Comparison of ENCODE assay signal across 11 cellular contexts in the genomic region with DNA sequence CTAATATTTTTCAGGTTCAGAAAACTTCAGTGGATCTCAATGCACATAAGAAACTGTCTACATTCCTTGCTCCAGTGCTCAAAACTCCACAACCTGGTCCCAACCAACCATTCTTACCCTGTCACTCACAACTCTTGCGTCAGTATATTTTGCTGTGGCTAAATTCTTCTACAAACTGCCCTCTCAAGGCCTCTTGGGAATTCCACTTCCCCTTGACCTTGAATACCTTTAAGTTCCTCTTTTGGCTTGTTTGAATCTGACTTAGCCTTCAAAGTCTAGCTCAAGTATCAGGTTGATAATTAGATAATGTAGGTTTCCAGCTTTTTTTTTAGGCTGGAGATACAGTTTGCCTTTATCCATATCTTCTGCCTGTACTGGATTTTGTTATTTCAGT.
A peak's percentile ranks its signal among the peaks of the same experiment; 100 is the strongest.
DNase-seq lines count a peak whose midpoint lies in the region; ATAC-seq and TF ChIP-seq lines count a peak whose summit lies in the region.
"Had no signal": no experiment of that assay in that cellular context is flagged by ENCODE, and none has a peak within 500 bp of the region (broad histone marks: within the 10 kb centered on the region; RNA-seq: fewer than 3 reads in every experiment).

No MANE protein-coding gene starts in this region.

- H3K9me3 Mint-ChIP-seq in progenitor cell of endocrine pancreas (ENCODE audit: low read depth), result no peaks in the 10 kb centered on the region

- no peak for TF ChIP-seq CTCF in GM12865 (IDR thresholded peaks at IDR 0.05; ENCODE audit: insufficient read depth, low read depth, low read length, missing control alignments)
- no peak for TF ChIP-seq CTCF in choroid plexus epithelial cell (conservative IDR thresholded peaks at IDR 0.05; ENCODE audit: low read depth, low read length)
- no peak for TF ChIP-seq CTCF in progenitor cell of endocrine pancreas (IDR thresholded peaks at IDR 0.05; ENCODE audit: unreplicated experiment)

- H3K27me3 Mint-ChIP-seq in progenitor cell of endocrine pancreas, result peaks cover 8% of the 10 kb centered on the region
- H3K27me3 Mint-ChIP-seq: activated naive CD8-positive, alpha-beta T cell had no signal

- peaks cover 18% of the 10 kb centered on the region for H3K4me1 Mint-ChIP-seq in progenitor cell of endocrine pancreas (ENCODE audit: low read depth)

- no peak overlapping the region for H3K27ac Mint-ChIP-seq in progenitor cell of endocrine pancreas
- H3K27ac Mint-ChIP-seq: activated naive CD8-positive, alpha-beta T cell had no signal

- H3K4me3 Mint-ChIP-seq in progenitor cell of endocrine pancreas (ENCODE audit: low read depth), result no peak overlapping the region
- H3K4me3 Mint-ChIP-seq: activated naive CD8-positive, alpha-beta T cell had no signal

- no peaks in the 10 kb centered on the region for H3K36me3 Mint-ChIP-seq in progenitor cell of endocrine pancreas (ENCODE audit: insufficient read depth)
- H3K36me3 Mint-ChIP-seq: activated naive CD8-positive, alpha-beta T cell had no signal

- H3K4me3 ChIP-seq in GM12865 (ENCODE audit: low read depth, low read length), result no peak overlapping the region
- no peak overlapping the region for H3K4me3 ChIP-seq in choroid plexus epithelial cell (ENCODE audit: low read depth, low read length)
- H3K4me3 ChIP-seq: right atrium auricular region had no signal

- ATAC-seq in GM21529 (IDR thresholded peaks at IDR 0.05; ENCODE audit: unreplicated experiment) (peak; percentile 61), HG03521 (IDR thresholded peaks at IDR 0.05; ENCODE audit: unreplicated experiment) (peak; percentile 38)

- peak; percentile 75 for DNase-seq in GM12865 (ENCODE audit: low read depth)
- peak; percentile 75 for DNase-seq in choroid plexus epithelial cell (ENCODE audit: low read depth)
- DNase-seq in NCI-H2081 treated with DMSO at 0.1 percent for 48 hours (lab: John Stamatoyannopoulos, UW), result no peak
- no peak for DNase-seq in NCI-H510A treated with DMSO at 0.1 percent for 48 hours (lab: John Stamatoyannopoulos, UW)
- DNase-seq in NCI-H2171 treated with DMSO at 0.1 percent for 48 hours (lab: John Stamatoyannopoulos, UW), result no peak
- no peak for DNase-seq in progenitor cell of endocrine pancreas (ENCODE audit: low spot score, unreplicated experiment)
- DNase-seq: hypothalamus had no signal

Comparison
In these comparisons a context has a peak if more than half of its experiments do, and no peak if none do; other contexts are left out.
1. DNase-seq: peak in GM12865 (single experiment) and choroid plexus epithelial cell (single experiment); none in NCI-H2081 treated with DMSO at 0.1 percent for 48 hours (single experiment), NCI-H510A treated with DMSO at 0.1 percent for 48 hours (single experiment), NCI-H2171 treated with DMSO at 0.1 percent for 48 hours (single experiment) and progenitor cell of endocrine pancreas (single experiment).